ENCODE assay signal across 1 cellular context in the genomic region with DNA sequence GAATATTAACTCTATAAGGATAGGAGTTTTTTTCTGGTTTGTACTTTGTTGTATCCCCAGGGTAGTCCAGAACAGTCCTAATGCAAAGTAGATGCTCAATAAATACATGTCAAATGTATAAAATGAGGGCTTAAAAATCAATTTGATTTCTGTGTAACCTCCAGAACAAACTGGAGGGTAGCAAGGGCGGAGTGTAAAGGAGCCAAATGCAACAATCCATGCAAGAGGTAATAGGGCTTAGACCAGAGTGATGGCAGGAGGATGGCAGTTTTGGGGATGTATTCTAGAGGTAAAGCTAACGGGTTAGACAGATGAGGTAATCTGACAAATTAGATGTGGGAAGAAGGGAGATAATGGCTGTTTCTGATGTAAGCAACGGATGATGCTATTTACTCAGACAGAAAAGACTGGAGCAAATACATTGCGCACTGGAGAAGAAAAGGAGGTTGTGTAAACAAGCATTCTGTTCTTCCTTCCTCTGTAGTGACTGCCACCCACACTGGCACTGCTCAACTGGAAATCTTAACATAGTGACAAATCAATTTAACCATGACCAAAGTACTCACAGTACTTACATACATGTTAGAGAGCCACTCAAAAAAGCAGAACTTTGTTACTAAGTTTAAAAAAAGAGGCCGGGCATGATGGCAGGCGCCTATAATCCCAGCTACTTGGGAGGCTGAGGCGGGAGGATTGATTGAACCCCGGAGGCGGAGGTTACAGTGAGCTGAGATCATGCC.
TF ChIP-seq lines count a peak whose summit lies in the region.

No MANE protein-coding gene starts in this region.

TF ChIP-seq in HepG2, 621 proteins besides CTCF, POLR2A, EP300 and RAD21 (continues in another document):
- TF ChIP-seq, protein P1, sequence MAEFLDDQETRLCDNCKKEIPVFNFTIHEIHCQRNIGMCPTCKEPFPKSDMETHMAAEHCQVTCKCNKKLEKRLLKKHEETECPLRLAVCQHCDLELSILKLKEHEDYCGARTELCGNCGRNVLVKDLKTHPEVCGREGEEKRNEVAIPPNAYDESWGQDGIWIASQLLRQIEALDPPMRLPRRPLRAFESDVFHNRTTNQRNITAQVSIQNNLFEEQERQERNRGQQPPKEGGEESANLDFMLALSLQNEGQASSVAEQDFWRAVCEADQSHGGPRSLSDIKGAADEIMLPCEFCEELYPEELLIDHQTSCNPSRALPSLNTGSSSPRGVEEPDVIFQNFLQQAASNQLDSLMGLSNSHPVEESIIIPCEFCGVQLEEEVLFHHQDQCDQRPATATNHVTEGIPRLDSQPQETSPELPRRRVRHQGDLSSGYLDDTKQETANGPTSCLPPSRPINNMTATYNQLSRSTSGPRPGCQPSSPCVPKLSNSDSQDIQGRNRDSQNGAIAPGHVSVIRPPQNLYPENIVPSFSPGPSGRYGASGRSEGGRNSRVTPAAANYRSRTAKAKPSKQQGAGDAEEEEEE (CRISPR knock-in tag; IDR thresholded peaks at IDR 0.05; ENCODE audit: borderline replicate concordance): no peak
- TF ChIP-seq, protein P2, sequence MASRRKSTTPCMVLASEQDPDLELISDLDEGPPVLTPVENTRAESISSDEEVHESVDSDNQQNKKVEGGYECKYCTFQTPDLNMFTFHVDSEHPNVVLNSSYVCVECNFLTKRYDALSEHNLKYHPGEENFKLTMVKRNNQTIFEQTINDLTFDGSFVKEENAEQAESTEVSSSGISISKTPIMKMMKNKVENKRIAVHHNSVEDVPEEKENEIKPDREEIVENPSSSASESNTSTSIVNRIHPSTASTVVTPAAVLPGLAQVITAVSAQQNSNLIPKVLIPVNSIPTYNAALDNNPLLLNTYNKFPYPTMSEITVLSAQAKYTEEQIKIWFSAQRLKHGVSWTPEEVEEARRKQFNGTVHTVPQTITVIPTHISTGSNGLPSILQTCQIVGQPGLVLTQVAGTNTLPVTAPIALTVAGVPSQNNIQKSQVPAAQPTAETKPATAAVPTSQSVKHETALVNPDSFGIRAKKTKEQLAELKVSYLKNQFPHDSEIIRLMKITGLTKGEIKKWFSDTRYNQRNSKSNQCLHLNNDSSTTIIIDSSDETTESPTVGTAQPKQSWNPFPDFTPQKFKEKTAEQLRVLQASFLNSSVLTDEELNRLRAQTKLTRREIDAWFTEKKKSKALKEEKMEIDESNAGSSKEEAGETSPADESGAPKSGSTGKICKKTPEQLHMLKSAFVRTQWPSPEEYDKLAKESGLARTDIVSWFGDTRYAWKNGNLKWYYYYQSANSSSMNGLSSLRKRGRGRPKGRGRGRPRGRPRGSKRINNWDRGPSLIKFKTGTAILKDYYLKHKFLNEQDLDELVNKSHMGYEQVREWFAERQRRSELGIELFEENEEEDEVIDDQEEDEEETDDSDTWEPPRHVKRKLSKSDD (CRISPR knock-in tag; IDR thresholded peaks at IDR 0.05; ENCODE audit: low read depth): no peak
- TF ChIP-seq ARNT (IDR thresholded peaks at IDR 0.05) (no peak), ZNF564 (CRISPR knock-in tag; IDR thresholded peaks at IDR 0.05) (no peak), PCBP2 (optimal IDR thresholded peaks at IDR 0.05; ENCODE audit: low read depth, low read length, poor library complexity, severe bottlenecking) (no peak), CBX1 (IDR thresholded peaks at IDR 0.05; ENCODE audit: low read depth) (no peak), PHF20 (CRISPR knock-in tag; IDR thresholded peaks at IDR 0.05) (no peak), JUND (CRISPR knock-in tag; IDR thresholded peaks at IDR 0.05) (no peak), NFKB2 (CRISPR knock-in tag; IDR thresholded peaks at IDR 0.05; ENCODE audit: borderline replicate concordance) (no peak), MLLT10 (CRISPR knock-in tag; IDR thresholded peaks at IDR 0.05) (no peak), HNRNPK (IDR thresholded peaks at IDR 0.05; ENCODE audit: low read depth, low read length, poor library complexity, severe bottlenecking) (no peak), ZNF678 (CRISPR knock-in tag; IDR thresholded peaks at IDR 0.05) (no peak), NFKBIZ (CRISPR knock-in tag; IDR thresholded peaks at IDR 0.05) (no peak), TGIF2 (CRISPR knock-in tag; IDR thresholded peaks at IDR 0.05) (0 out of 2 replicates have a peak, but pooled peaks have one; percentile 9), NCOA1 (CRISPR knock-in tag; IDR thresholded peaks at IDR 0.05) (no peak), ZBTB21 (CRISPR knock-in tag; IDR thresholded peaks at IDR 0.05) (no peak), KLF13 (CRISPR knock-in tag; IDR thresholded peaks at IDR 0.05) (no peak), FOXA3 (CRISPR knock-in tag; IDR thresholded peaks at IDR 0.05) (peak; percentile 41; the same call in 1 of the 2 replicates), GATA4 (IDR thresholded peaks at IDR 0.05; ENCODE audit: borderline replicate concordance, low read depth) (no peak), SRSF1 (optimal IDR thresholded peaks at IDR 0.05; ENCODE audit: low read depth, low read length) (no peak), RBM22 (optimal IDR thresholded peaks at IDR 0.05; ENCODE audit: low read length) (no peak), FOXA1 (IDR thresholded peaks at IDR 0.05) (no peak), FOXA1 (CRISPR knock-in tag; IDR thresholded peaks at IDR 0.05) (peak; percentile 57), MIXL1 (CRISPR knock-in tag; IDR thresholded peaks at IDR 0.05) (no peak), DPF2 (CRISPR knock-in tag; IDR thresholded peaks at IDR 0.05; ENCODE audit: borderline replicate concordance, low read depth) (no peak), HMG20B (CRISPR knock-in tag; conservative IDR thresholded peaks at IDR 0.05) (no peak), NFIB (CRISPR knock-in tag; IDR thresholded peaks at IDR 0.05; ENCODE audit: borderline replicate concordance) (no peak), MYNN (CRISPR knock-in tag; IDR thresholded peaks at IDR 0.05; ENCODE audit: low read depth) (no peak), CENPT (CRISPR knock-in tag; IDR thresholded peaks at IDR 0.05; ENCODE audit: low read depth) (no peak), REL (CRISPR knock-in tag; conservative IDR thresholded peaks at IDR 0.05) (0 out of 2 replicates have a peak, but pooled peaks have one; percentile 6), JARID2 (CRISPR knock-in tag; IDR thresholded peaks at IDR 0.05; ENCODE audit: insufficient replicate concordance) (no peak)
- TF ChIP-seq, protein P3, sequence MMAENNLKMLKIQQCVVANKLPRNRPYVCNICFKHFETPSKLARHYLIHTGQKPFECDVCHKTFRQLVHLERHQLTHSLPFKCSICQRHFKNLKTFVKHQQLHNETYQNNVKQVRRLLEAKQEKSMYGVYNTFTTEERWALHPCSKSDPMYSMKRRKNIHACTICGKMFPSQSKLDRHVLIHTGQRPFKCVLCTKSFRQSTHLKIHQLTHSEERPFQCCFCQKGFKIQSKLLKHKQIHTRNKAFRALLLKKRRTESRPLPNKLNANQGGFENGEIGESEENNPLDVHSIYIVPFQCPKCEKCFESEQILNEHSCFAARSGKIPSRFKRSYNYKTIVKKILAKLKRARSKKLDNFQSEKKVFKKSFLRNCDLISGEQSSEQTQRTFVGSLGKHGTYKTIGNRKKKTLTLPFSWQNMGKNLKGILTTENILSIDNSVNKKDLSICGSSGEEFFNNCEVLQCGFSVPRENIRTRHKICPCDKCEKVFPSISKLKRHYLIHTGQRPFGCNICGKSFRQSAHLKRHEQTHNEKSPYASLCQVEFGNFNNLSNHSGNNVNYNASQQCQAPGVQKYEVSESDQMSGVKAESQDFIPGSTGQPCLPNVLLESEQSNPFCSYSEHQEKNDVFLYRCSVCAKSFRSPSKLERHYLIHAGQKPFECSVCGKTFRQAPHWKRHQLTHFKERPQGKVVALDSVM (CRISPR knock-in tag; IDR thresholded peaks at IDR 0.05): peak; percentile 69
- TF ChIP-seq, protein P4, sequence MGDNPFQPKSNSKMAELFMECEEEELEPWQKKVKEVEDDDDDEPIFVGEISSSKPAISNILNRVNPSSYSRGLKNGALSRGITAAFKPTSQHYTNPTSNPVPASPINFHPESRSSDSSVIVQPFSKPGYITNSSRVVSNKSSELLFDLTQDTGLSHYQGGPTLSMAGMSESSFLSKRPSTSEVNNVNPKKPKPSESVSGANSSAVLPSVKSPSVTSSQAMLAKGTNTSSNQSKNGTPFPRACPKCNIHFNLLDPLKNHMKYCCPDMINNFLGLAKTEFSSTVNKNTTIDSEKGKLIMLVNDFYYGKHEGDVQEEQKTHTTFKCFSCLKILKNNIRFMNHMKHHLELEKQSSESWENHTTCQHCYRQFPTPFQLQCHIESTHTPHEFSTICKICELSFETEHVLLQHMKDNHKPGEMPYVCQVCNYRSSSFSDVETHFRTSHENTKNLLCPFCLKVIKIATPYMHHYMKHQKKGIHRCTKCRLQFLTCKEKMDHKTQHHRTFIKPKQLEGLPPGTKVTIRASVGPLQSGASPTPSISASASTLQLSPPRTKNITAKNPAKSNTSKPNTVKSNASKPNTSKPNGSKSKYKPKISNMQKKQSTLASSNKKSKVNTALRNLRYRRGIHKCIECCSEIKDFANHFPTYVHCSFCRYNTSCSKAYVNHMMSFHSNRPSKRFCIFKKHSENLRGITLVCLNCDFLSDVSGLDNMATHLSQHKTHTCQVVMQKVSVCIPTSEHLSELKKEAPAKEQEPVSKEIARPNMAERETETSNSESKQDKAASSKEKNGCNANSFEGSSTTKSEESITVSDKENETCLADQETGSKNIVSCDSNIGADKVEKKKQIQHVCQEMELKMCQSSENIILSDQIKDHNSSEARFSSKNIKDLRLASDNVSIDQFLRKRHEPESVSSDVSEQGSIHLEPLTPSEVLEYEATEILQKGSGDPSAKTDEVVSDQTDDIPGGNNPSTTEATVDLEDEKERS (CRISPR knock-in tag; IDR thresholded peaks at IDR 0.05): no peak
- TF ChIP-seq, protein P5, sequence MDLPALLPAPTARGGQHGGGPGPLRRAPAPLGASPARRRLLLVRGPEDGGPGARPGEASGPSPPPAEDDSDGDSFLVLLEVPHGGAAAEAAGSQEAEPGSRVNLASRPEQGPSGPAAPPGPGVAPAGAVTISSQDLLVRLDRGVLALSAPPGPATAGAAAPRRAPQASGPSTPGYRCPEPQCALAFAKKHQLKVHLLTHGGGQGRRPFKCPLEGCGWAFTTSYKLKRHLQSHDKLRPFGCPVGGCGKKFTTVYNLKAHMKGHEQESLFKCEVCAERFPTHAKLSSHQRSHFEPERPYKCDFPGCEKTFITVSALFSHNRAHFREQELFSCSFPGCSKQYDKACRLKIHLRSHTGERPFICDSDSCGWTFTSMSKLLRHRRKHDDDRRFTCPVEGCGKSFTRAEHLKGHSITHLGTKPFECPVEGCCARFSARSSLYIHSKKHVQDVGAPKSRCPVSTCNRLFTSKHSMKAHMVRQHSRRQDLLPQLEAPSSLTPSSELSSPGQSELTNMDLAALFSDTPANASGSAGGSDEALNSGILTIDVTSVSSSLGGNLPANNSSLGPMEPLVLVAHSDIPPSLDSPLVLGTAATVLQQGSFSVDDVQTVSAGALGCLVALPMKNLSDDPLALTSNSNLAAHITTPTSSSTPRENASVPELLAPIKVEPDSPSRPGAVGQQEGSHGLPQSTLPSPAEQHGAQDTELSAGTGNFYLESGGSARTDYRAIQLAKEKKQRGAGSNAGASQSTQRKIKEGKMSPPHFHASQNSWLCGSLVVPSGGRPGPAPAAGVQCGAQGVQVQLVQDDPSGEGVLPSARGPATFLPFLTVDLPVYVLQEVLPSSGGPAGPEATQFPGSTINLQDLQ (CRISPR knock-in tag; IDR thresholded peaks at IDR 0.05): no peak
- TF ChIP-seq, protein P6, sequence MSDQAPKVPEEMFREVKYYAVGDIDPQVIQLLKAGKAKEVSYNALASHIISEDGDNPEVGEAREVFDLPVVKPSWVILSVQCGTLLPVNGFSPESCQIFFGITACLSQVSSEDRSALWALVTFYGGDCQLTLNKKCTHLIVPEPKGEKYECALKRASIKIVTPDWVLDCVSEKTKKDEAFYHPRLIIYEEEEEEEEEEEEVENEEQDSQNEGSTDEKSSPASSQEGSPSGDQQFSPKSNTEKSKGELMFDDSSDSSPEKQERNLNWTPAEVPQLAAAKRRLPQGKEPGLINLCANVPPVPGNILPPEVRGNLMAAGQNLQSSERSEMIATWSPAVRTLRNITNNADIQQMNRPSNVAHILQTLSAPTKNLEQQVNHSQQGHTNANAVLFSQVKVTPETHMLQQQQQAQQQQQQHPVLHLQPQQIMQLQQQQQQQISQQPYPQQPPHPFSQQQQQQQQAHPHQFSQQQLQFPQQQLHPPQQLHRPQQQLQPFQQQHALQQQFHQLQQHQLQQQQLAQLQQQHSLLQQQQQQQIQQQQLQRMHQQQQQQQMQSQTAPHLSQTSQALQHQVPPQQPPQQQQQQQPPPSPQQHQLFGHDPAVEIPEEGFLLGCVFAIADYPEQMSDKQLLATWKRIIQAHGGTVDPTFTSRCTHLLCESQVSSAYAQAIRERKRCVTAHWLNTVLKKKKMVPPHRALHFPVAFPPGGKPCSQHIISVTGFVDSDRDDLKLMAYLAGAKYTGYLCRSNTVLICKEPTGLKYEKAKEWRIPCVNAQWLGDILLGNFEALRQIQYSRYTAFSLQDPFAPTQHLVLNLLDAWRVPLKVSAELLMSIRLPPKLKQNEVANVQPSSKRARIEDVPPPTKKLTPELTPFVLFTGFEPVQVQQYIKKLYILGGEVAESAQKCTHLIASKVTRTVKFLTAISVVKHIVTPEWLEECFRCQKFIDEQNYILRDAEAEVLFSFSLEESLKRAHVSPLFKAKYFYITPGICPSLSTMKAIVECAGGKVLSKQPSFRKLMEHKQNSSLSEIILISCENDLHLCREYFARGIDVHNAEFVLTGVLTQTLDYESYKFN (CRISPR knock-in tag; conservative IDR thresholded peaks at IDR 0.05): no peak
- TF ChIP-seq, protein P7, sequence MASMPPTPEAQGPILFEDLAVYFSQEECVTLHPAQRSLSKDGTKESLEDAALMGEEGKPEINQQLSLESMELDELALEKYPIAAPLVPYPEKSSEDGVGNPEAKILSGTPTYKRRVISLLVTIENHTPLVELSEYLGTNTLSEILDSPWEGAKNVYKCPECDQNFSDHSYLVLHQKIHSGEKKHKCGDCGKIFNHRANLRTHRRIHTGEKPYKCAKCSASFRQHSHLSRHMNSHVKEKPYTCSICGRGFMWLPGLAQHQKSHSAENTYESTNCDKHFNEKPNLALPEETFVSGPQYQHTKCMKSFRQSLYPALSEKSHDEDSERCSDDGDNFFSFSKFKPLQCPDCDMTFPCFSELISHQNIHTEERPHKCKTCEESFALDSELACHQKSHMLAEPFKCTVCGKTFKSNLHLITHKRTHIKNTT (CRISPR knock-in tag; IDR thresholded peaks at IDR 0.05): no peak
- TF ChIP-seq, protein P8, sequence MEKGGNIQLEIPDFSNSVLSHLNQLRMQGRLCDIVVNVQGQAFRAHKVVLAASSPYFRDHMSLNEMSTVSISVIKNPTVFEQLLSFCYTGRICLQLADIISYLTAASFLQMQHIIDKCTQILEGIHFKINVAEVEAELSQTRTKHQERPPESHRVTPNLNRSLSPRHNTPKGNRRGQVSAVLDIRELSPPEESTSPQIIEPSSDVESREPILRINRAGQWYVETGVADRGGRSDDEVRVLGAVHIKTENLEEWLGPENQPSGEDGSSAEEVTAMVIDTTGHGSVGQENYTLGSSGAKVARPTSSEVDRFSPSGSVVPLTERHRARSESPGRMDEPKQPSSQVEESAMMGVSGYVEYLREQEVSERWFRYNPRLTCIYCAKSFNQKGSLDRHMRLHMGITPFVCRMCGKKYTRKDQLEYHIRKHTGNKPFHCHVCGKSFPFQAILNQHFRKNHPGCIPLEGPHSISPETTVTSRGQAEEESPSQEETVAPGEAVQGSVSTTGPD (CRISPR knock-in tag; IDR thresholded peaks at IDR 0.05): no peak
- TF ChIP-seq, protein P9, sequence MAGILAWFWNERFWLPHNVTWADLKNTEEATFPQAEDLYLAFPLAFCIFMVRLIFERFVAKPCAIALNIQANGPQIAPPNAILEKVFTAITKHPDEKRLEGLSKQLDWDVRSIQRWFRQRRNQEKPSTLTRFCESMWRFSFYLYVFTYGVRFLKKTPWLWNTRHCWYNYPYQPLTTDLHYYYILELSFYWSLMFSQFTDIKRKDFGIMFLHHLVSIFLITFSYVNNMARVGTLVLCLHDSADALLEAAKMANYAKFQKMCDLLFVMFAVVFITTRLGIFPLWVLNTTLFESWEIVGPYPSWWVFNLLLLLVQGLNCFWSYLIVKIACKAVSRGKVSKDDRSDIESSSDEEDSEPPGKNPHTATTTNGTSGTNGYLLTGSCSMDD (CRISPR knock-in tag; IDR thresholded peaks at IDR 0.05): 0 out of 2 replicates have a peak, but pooled peaks have one; percentile 34
